12 cellular contexts compared by ENCODE assay signal in the genomic region with DNA sequence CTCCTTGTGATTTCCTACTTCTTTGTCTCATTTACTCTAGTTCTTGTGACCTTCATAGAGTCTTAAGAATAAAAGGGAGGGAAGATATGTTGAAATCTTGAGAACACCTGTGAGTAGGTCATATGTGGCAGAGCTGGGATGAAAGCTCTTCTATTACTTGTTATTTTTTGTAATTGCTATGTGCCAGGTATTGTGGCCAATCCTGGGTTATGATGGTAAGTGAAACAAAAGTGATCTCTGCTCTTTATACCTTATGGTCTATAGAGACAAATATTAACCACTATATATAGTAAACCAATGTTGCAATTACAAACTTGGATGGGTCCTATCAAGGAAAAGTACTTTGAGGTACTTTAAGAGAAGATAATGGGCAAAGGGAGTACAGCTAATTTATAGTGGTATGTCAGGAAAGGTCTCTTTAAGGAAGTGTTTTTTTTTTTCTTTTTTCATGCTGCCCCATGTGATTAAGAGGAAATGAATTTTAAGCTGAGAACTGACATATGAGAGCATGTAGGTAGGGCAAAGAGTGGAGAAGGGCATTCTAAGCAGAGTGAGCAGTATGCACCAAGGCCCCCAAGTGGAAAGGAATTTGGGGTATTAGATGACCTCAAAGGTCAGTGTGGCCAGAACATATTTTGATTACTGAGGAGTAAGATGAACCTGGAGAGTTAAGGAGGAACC. TPM values are rescaled to one million over a fixed set of nuclear protein-coding genes. Genes with fewer than 3 reads are reported as not detected.
DNase-seq lines count a peak whose midpoint lies in the region; ATAC-seq, FAIRE-seq and TF ChIP-seq lines count a peak whose summit lies in the region.
"Had no signal": no experiment of that assay in that cellular context is flagged by ENCODE, and none has a peak within 500 bp of the region (broad histone marks: within the 10 kb centered on the region; RNA-seq: fewer than 3 reads in every experiment).

No MANE protein-coding gene starts in this region.

- H3K4me3 Mint-ChIP-seq in endodermal cell, result no peak overlapping the region

- TF ChIP-seq POLR2A in A549 (IDR thresholded peaks at IDR 0.05; ENCODE audit: low read length), result no peak
- TF ChIP-seq POLR2A in GM12878 (IDR thresholded peaks at IDR 0.05; ENCODE audit: low read depth, low read length), result no peak

- no peaks in the 10 kb centered on the region for H3K27me3 Mint-ChIP-seq in endodermal cell (ENCODE audit: insufficient read depth)

- no peaks in the 10 kb centered on the region for H3F3A ChIP-seq in Loucy (ENCODE audit: low read depth)

- POLR2A ChIA-PET in A549 (lab: Yijun Ruan, JAX), result no interaction called here
- POLR2A ChIA-PET in GM12878 (lab: Charles Lee), result interaction anchor here (0.6 to 2.4 kb wide), 10 partner anchors 9 to 168 kb away, joined by 3 to 7 read pairs (median 3); no protein-coding TSS in a partner anchor

- H3K9ac ChIP-seq in Loucy (ENCODE audit: low read depth, low read length, poor library complexity, severe bottlenecking) (peak overlapping the region; percentile 14), GM12878 (ENCODE audit: control insufficient read depth, insufficient read depth, low read length) (no peak overlapping the region), endodermal cell (ENCODE audit: extremely low read depth, low read length, poor library complexity, severe bottlenecking) (no peak overlapping the region)

- H3K27ac ChIP-seq in A549, result no peak overlapping the region
- peak overlapping the region; percentile 42 for H3K27ac ChIP-seq in GM12878 (ENCODE audit: control insufficient read depth, insufficient read depth)
- no peak overlapping the region for H3K27ac ChIP-seq in endodermal cell (ENCODE audit: low read depth, low read length)
- H3K27ac ChIP-seq: upper lobe of left lung had no signal

- H3K4me1 Mint-ChIP-seq in endodermal cell, result peaks cover 11% of the 10 kb centered on the region

- no peak for TF ChIP-seq RAD21 in A549 (conservative IDR thresholded peaks at IDR 0.05 in 1 of 2, IDR thresholded peaks at IDR 0.05 in 1 of 2)
- no peak for TF ChIP-seq RAD21 in GM12878 (IDR thresholded peaks at IDR 0.05; ENCODE audit: insufficient read depth, low read depth, low read length)

- peaks cover 4% of the 10 kb centered on the region; the same call in 1 of the 2 replicates for H3K36me3 ChIP-seq in Loucy (ENCODE audit: insufficient read depth, low read length)
- no peaks in the 10 kb centered on the region for H3K36me3 ChIP-seq in GM12878 (ENCODE audit: control insufficient read depth in 2 of 2, insufficient read depth in 2 of 2, low read length in 1 of 2)
- H3K36me3 ChIP-seq in endodermal cell (ENCODE audit: control insufficient read depth, insufficient read depth, low read length), result no peaks in the 10 kb centered on the region
- H3K36me3 ChIP-seq: upper lobe of left lung had no signal

- no peak overlapping the region for H3K4me3 ChIP-seq in A549
- H3K4me3 ChIP-seq in Loucy (ENCODE audit: low read length, poor library complexity, severe bottlenecking), result peak overlapping the region; percentile 3
- H3K4me3 ChIP-seq in GM12878, result no peak overlapping the region
- H3K4me3 ChIP-seq in endodermal cell (ENCODE audit: low read length), result no peak overlapping the region
- H3K4me3 ChIP-seq: upper lobe of left lung had no signal

- H4K20me1 ChIP-seq in Loucy (ENCODE audit: insufficient read depth, low read length, poor library complexity, severe bottlenecking) (peaks cover 68% of the 10 kb centered on the region), GM12878 (ENCODE audit: control insufficient read depth, insufficient read depth) (no peaks in the 10 kb centered on the region)

- FAIRE-seq in A549 (lab: Jason Lieb, UNC) (no peak), GM12878 (lab: Jason Lieb, UNC) (peak; percentile 79)

- H3K79me2 ChIP-seq in Loucy (ENCODE audit: insufficient read depth, low read length), result peaks cover 100% of the 10 kb centered on the region
- H3K79me2 ChIP-seq in GM12878 (ENCODE audit: control insufficient read depth, insufficient read depth, low read length), result peaks cover 42% of the 10 kb centered on the region

- RAD21 ChIA-PET in GM12878 (lab: Charles Lee; ENCODE audit: unreplicated experiment), result interaction anchor here (0.7 to 11.0 kb wide), 13 partner anchors 13 to 354 kb away, joined by 3 to 124 read pairs (median 5); a partner anchor contains a TSS

- no peaks in the 10 kb centered on the region for H3K9me3 Mint-ChIP-seq in endodermal cell

- no peak for TF ChIP-seq CTCF in A549 (IDR thresholded peaks at IDR 0.05)
- no peak for TF ChIP-seq CTCF in Loucy (conservative IDR thresholded peaks at IDR 0.05; ENCODE audit: low read length)
- TF ChIP-seq CTCF in GM12878 (IDR thresholded peaks at IDR 0.05 in 2 of 3, conservative IDR thresholded peaks at IDR 0.05 in 1 of 3; ENCODE audit: control insufficient read depth in 2 of 3, extremely low read depth in 1 of 3, insufficient read depth in 1 of 3, low read depth in 3 of 3, low read length in 3 of 3), result no peak
- no peak for TF ChIP-seq CTCF in endodermal cell (conservative IDR thresholded peaks at IDR 0.05)

- H2AFZ ChIP-seq in Loucy (ENCODE audit: low read length) (no peak overlapping the region), GM12878 (ENCODE audit: control insufficient read depth, low read depth, low read length) (no peak overlapping the region)

- intact Hi-C loops in GM12878 (cut with micrococcal nuclease; ENCODE audit: unreplicated experiment), result loop anchor here (5.0 kb wide), 1 partner anchor 42 kb away; a partner anchor contains a TSS

- H3K27me3 ChIP-seq in Loucy (ENCODE audit: insufficient read depth, low read length, poor library complexity, severe bottlenecking) (no peaks in the 10 kb centered on the region), GM12878 (replicated peaks in 1 of 2; ENCODE audit: control insufficient read depth in 2 of 2, insufficient read depth in 2 of 2, low read length in 1 of 2) (no peaks in the 10 kb centered on the region), endodermal cell (ENCODE audit: control insufficient read depth, insufficient read depth, low read length, poor library complexity, severe bottlenecking) (no peaks in the 10 kb centered on the region)
- H3K27me3 ChIP-seq: upper lobe of left lung had no signal

- in situ Hi-C loops in GM12878 (cut with MboI), result loop anchor here (10.0 kb wide), 1 partner anchor 181 kb away; no protein-coding TSS in a partner anchor

- CTCF ChIA-PET in A549 (lab: Yijun Ruan, JAX) (interaction anchor here (1.3 to 3.0 kb wide), 4 partner anchors 137 to 270 kb away, joined by 3 to 13 read pairs (median 4); no protein-coding TSS in a partner anchor), GM12878 (lab: Yijun Ruan, JAX) (interaction anchor here (0.8 to 12.4 kb wide), 12 partner anchors 9 to 424 kb away, joined by 3 to 245 read pairs (median 6); a partner anchor contains a TSS)

- H3K4me1 ChIP-seq in A549, result peaks cover 17% of the 10 kb centered on the region; the same call in 1 of the 3 replicates
- peaks cover 44% of the 10 kb centered on the region for H3K4me1 ChIP-seq in Loucy (ENCODE audit: insufficient read depth, low read length, poor library complexity, severe bottlenecking)
- H3K4me1 ChIP-seq in GM12878 (ENCODE audit: control insufficient read depth, insufficient read depth, low read length), result peaks cover 10% of the 10 kb centered on the region; the same call in 1 of the 2 replicates
- no peaks in the 10 kb centered on the region for H3K4me1 ChIP-seq in endodermal cell (ENCODE audit: control insufficient read depth, insufficient read depth, low read length)

- no peaks in the 10 kb centered on the region for H3K9me2 ChIP-seq in Loucy (replicated peaks; ENCODE audit: low read depth, low read length)

- peak in 1 of 2 experiments; percentile 9 for DNase-seq in A549 (ENCODE audit: low read depth in 1 of 2, low spot score in 1 of 2)
- DNase-seq in GF-D8 (lab: John Stamatoyannopoulos, UW), result peak; percentile 64
- no peak for DNase-seq in GM12878 (ENCODE audit: low read depth, low spot score)
- no peak for DNase-seq in T1000 (lab: John Stamatoyannopoulos, UW)
- DNase-seq in endodermal cell, result no peak
- DNase-seq: glutamatergic neuron; NCI-H187 treated with DMSO at 0.1 percent for 48 hours; stimulated activated CD4-positive, alpha-beta T cell treated with anti-CD3 and anti-CD28 coated beads, Interleukin-4, amount 100 ng/mL, for 24 hours; upper lobe of left lung had no signal

- H3K9me3 ChIP-seq in A549 (no peaks in the 10 kb centered on the region), Loucy (ENCODE audit: insufficient read depth, low read depth, low read length) (no peaks in the 10 kb centered on the region), GM12878 (replicated peaks; ENCODE audit: control insufficient read depth, insufficient read depth, low read length) (no peaks in the 10 kb centered on the region), endodermal cell (ENCODE audit: control insufficient read depth, low read length) (peaks cover 3% of the 10 kb centered on the region)
- H3K9me3 ChIP-seq: upper lobe of left lung had no signal

- no TSS peak for BruUV-seq in GM12878 (replicated peaks; lab: Mats Ljungman, UMichigan)

- SMC1A ChIA-PET in GM12878 (lab: Charles Lee; ENCODE audit: uncharacterized antibody, unreplicated experiment), result interaction anchor here (0.6 to 9.8 kb wide), 15 partner anchors 10 to 276 kb away, joined by 3 to 73 read pairs (median 6); a partner anchor contains a TSS

- no peaks in the 10 kb centered on the region for H3K36me3 Mint-ChIP-seq in endodermal cell (ENCODE audit: low read depth)

- no peak overlapping the region for H3K27ac Mint-ChIP-seq in endodermal cell

- TF ChIP-seq EP300 in A549 (IDR thresholded peaks at IDR 0.05) (no peak), GM12878 (IDR thresholded peaks at IDR 0.05; ENCODE audit: borderline replicate concordance in 1 of 2, control insufficient read depth in 1 of 2, low read depth in 2 of 2, low read length in 2 of 2) (no peak)

- H3K4me2 ChIP-seq in A549 (peak overlapping the region; percentile 24; the same call in 1 of the 3 replicates), Loucy (ENCODE audit: low read depth, low read length, poor library complexity, severe bottlenecking) (peak overlapping the region; percentile 46), GM12878 (ENCODE audit: control insufficient read depth, insufficient read depth) (peak overlapping the region; percentile 38; the same call in 1 of the 2 replicates)

- ATAC-seq in A549, result peak; percentile 45; a peak in 3 of 6 replicates
- peak; percentile 65 for ATAC-seq in GM12878
- no peak for ATAC-seq in GM19324 (IDR thresholded peaks at IDR 0.05; ENCODE audit: low FRiP score, unreplicated experiment)
- ATAC-seq in HG03039 (IDR thresholded peaks at IDR 0.05; ENCODE audit: unreplicated experiment), result no peak

RNA-seq across cellular contexts. Expression of a gene that starts 43.2 kb away (rescaled TPM):
- polyA plus RNA-seq in A549 (2011; rRNA removed) (9.4 and 10.5 TPM in 2 replicates), A549 (2017; fragmentation: RNase III; extraction: RNeasy Plus Mini Kit Qiagen cat#74134 plus additional on column Dnase treatment) (2.6 to 3.2 TPM (median 2.9 TPM) in 3 replicates), GM12878 (2011; rRNA removed) (18.0 and 21.0 TPM in 2 replicates), GM12878 (2014; fragmentation: Illumina TruSeq; extraction: Trizol) (8.2 and 9.4 TPM in 2 replicates), GM12878 (2014; fragmentation: Nextera tagmentation; extraction: Ambion mirVana) (1 to 10 TPM; 2.5 to 4.6 TPM), GM12878 (2014; rRNA removed) (6.9 and 7.2 TPM in 2 replicates), GM12878 (2016; fragmentation: Nextera tagmentation; extraction: Ambion mirVana) (10 to 100 TPM; 14.9 to 20.0 TPM)
- polyA plus RNA-seq in A549 (2012; cell fraction: cytosol; rRNA removed), result 2.4 and 3.1 TPM in 2 replicates
- 6.1 and 7.0 TPM in 2 replicates for polyA plus RNA-seq in A549 (2012; cell fraction: nucleus; rRNA removed)
- polyA minus RNA-seq in A549 (2011; rRNA and poly(A)+ RNA removed), result 27.7 and 36.5 TPM in 2 replicates
- total RNA-seq in GM12878 (2013; cell fraction: nucleolus; rRNA removed), result 130 and 140 TPM in 2 replicates
- total RNA-seq in GM12878 (2014; rRNA removed) (10.1 and 10.2 TPM in 2 replicates), GM12878 (2014; rRNA removed; fragmentation: Illumina TruSeq; extraction: Trizol) (15.6 and 15.7 TPM in 2 replicates), GM12878 (2021) (21.1 and 21.7 TPM in 2 replicates), endodermal cell (10 to 100 TPM; 48.6 to 49.4 TPM)
- 3.8 TPM for polyA plus RNA-seq in GM12878 (2011; ENCODE audit: low read depth)
- 14.8 and 17.0 TPM in 2 replicates for polyA plus RNA-seq in GM12878 (2011; cell fraction: cytosol; rRNA removed)
- polyA plus RNA-seq in GM12878 (2011; cell fraction: nucleus; rRNA removed), result 34.7 and 37.1 TPM in 2 replicates
- polyA plus RNA-seq in GM12878 (2012), result 5.8 and 8.8 TPM in 2 replicates
- 65.6 and 68.2 TPM in 2 replicates for polyA minus RNA-seq in GM12878 (2011; rRNA and poly(A)+ RNA removed)
- 7.9 and 8.9 TPM in 2 replicates for polyA minus RNA-seq in GM12878 (2011; cell fraction: cytosol; rRNA and poly(A)+ RNA removed)
- 30.2 and 46.4 TPM in 2 replicates for polyA minus RNA-seq in GM12878 (2011; cell fraction: nucleus; rRNA and poly(A)+ RNA removed)
- polyA plus RNA-seq in endodermal cell (2013, experiment 1 of 2), result 12.1 TPM
- polyA plus RNA-seq in endodermal cell (2013, experiment 2 of 2), result 15.6 TPM

Comparison
In these comparisons a context has a peak if more than half of its experiments do, and no peak if none do; other contexts are left out.
1. ATAC-seq: peak in A549 (2 of 2) and GM12878 (single experiment); none in GM19324 (single experiment) and HG03039 (single experiment).
2. Peak in every context shown above with its lines, with median percentiles within 50 percentile points of each other: H3K4me2 ChIP-seq.